Comparison of ENCODE assay signal across 1 cellular context in the genomic region with DNA sequence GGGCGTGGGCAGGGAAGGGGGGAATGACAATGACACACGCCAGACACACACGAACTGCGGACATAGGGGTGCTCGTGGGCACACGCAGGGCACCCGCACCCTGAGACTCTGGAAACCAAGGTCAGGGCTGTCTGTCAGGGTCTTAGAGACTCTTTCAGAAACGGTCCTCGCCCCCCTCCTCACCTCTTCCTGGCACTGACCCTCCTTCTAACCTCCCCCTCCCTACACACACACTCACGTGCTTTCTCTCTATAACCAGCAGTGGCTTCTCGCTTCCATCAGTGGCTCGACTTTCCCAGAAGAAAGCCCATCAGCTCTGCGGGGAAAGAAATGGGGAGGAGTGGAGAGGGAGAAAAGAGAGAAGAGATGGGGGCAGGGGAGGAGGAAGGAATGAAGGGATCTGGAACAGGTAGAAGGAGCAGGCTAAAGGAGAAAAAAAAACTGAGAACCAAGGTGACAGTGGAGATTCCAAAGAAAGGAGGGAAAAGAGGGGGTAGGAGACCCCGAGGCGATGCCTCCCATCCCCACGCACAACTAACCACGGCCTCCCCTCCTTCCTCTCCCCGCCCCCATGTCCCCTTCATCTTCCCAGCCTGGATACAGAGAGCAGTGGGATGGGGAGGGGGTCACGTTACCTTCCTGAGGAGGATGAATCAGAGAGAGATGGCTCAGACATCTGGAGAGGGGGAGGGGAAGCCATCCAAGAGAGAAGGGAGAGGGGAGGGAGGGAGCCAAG.
A peak's percentile ranks its signal among the peaks of the same experiment; 100 is the strongest.
TF ChIP-seq lines count a peak whose summit lies in the region.

No MANE protein-coding gene starts in this region.

TF ChIP-seq in IMR-90, 13 proteins besides CTCF, POLR2A, EP300 and RAD21:
- TF ChIP-seq FOS (IDR thresholded peaks at IDR 0.05; ENCODE audit: low read depth, low read length) (no peak), RFX5 (IDR thresholded peaks at IDR 0.05; ENCODE audit: low read depth, low read length) (no peak), CEBPB (IDR thresholded peaks at IDR 0.05; ENCODE audit: low read depth, low read length) (no peak), BHLHE40 (IDR thresholded peaks at IDR 0.05; ENCODE audit: low read depth, low read length) (peak; percentile 49; the same call in 1 of the 2 replicates)
